ENCODE assay signal across 14 cellular contexts in genomic region chr19:16068696-16069259, GRCh38. TPM values are rescaled to one million over a fixed set of nuclear protein-coding genes. Genes with fewer than 3 reads are reported as not detected.
DNase-seq lines count a peak whose midpoint lies in the region; ATAC-seq and TF ChIP-seq lines count a peak whose summit lies in the region.
"Had no signal": no experiment of that assay in that cellular context is flagged by ENCODE, and none has a peak within 500 bp of the region (broad histone marks: within the 10 kb centered on the region; RNA-seq: fewer than 3 reads in every experiment).

No MANE protein-coding gene starts in this region.

- H3K9me3 ChIP-seq in mucosa of rectum (ENCODE audit: control insufficient read depth in 2 of 2, low read length in 2 of 2) (no peaks in the 10 kb centered on the region), upper lobe of right lung (no peaks in the 10 kb centered on the region), Caco-2 (no peaks in the 10 kb centered on the region)
- no peaks in the 10 kb centered on the region for H3K9me3 ChIP-seq in CD8-positive, alpha-beta T cell (ENCODE audit: low read length)
- H3K9me3 ChIP-seq: mucosa of descending colon had no signal

- no peak for TF ChIP-seq CTCF in coronary artery (IDR thresholded peaks at IDR 0.05)
- TF ChIP-seq CTCF in upper lobe of right lung (IDR thresholded peaks at IDR 0.05), result no peak
- no peak for TF ChIP-seq CTCF in CD8-positive, alpha-beta T cell (IDR thresholded peaks at IDR 0.05)
- TF ChIP-seq CTCF in Caco-2 (IDR thresholded peaks at IDR 0.05; ENCODE audit: insufficient read depth in 1 of 2, low read depth in 1 of 2, low read length in 1 of 2, severe bottlenecking in 1 of 2, unreplicated experiment in 1 of 2), result no peak

- no TSS peak for BruUV-seq in Caco-2 (replicated peaks; lab: Mats Ljungman, UMichigan)

- intact Hi-C loops in activated CD4-positive, alpha-beta memory T cell treated with anti-CD3 and anti-CD28 coated beads for 36 hours (cut with micrococcal nuclease), result no loop called here
- intact Hi-C loops in upper lobe of right lung (cut with DNase I), result no loop called here
- intact Hi-C loops in CD8-positive, alpha-beta T cell (cut with DNase I, micrococcal nuclease), result loop anchor here (1.0 to 5.0 kb wide), 2 partner anchors 25 to 114 kb away; no protein-coding TSS in a partner anchor
- intact Hi-C loops in Caco-2 (cut with micrococcal nuclease; ENCODE audit: unreplicated experiment), result no loop called here

- peak; percentile 12 for DNase-seq in activated CD4-positive, alpha-beta memory T cell treated with anti-CD3 and anti-CD28 coated beads for 36 hours
- DNase-seq in activated CD4-positive, alpha-beta memory T cell treated with anti-CD3 and anti-CD28 coated beads, Interleukin-2, amount 10 ng/mL, durations not matched to agents 7 days and 5 days, result no peak
- DNase-seq in coronary artery (ENCODE audit: low spot score) (no peak), upper lobe of right lung (no peak), Caco-2 (no peak)
- DNase-seq in CD8-positive, alpha-beta T cell, result no peak
- DNase-seq: NCI-H1417, NCI-H510A treated with DMSO at 0.1 percent for 48 hours, RPMI8226 had no signal

- H3K4me1 Mint-ChIP-seq in activated CD4-positive, alpha-beta memory T cell treated with anti-CD3 and anti-CD28 coated beads for 36 hours (ENCODE audit: low read depth), result peaks cover 30% of the 10 kb centered on the region
- H3K4me1 Mint-ChIP-seq in activated CD4-positive, alpha-beta memory T cell treated with anti-CD3 and anti-CD28 coated beads, Interleukin-2, amount 10 ng/mL, durations not matched to agents 7 days and 5 days, result peaks cover 37% of the 10 kb centered on the region
- peaks cover 23% of the 10 kb centered on the region for H3K4me1 Mint-ChIP-seq in CD8-positive, alpha-beta T cell (ENCODE audit: low read depth)
- H3K4me1 Mint-ChIP-seq in Caco-2 (ENCODE audit: low read depth, unreplicated experiment), result peaks cover 7% of the 10 kb centered on the region

- POLR2A ChIA-PET in activated CD4-positive, alpha-beta memory T cell treated with anti-CD3 and anti-CD28 coated beads for 36 hours (lab: Charles Lee), result no interaction called here
- POLR2A ChIA-PET in activated CD4-positive, alpha-beta memory T cell treated with anti-CD3 and anti-CD28 coated beads, Interleukin-2, amount 10 ng/mL, durations not matched to agents 7 days and 5 days (lab: Charles Lee), result no interaction called here
- POLR2A ChIA-PET in CD8-positive, alpha-beta T cell (lab: Charles Lee), result no interaction called here
- POLR2A ChIA-PET in Caco-2 (lab: Charles Lee), result no interaction called here

- peak overlapping the region; percentile 77 to 98 for H3K27ac ChIP-seq in coronary artery
- H3K27ac ChIP-seq in mucosa of rectum (ENCODE audit: low read depth in 2 of 2, low read length in 2 of 2), result peak overlapping the region; percentile 94 to 99
- peak overlapping the region; percentile 24 for H3K27ac ChIP-seq in upper lobe of right lung
- H3K27ac ChIP-seq in CD8-positive, alpha-beta T cell (ENCODE audit: low read depth, low read length), result no peak overlapping the region
- H3K27ac ChIP-seq: 22Rv1 had no signal

- no peaks in the 10 kb centered on the region for H3K36me3 Mint-ChIP-seq in activated CD4-positive, alpha-beta memory T cell treated with anti-CD3 and anti-CD28 coated beads for 36 hours
- no peaks in the 10 kb centered on the region for H3K36me3 Mint-ChIP-seq in activated CD4-positive, alpha-beta memory T cell treated with anti-CD3 and anti-CD28 coated beads, Interleukin-2, amount 10 ng/mL, durations not matched to agents 7 days and 5 days (ENCODE audit: low read depth)
- H3K36me3 Mint-ChIP-seq in CD8-positive, alpha-beta T cell, result no peaks in the 10 kb centered on the region
- no peaks in the 10 kb centered on the region for H3K36me3 Mint-ChIP-seq in Caco-2 (ENCODE audit: insufficient read depth, unreplicated experiment)

- peak overlapping the region; percentile 90 for H3K4me3 ChIP-seq in coronary artery
- peak overlapping the region; percentile 66 to 77 for H3K4me3 ChIP-seq in mucosa of rectum (ENCODE audit: low read length in 2 of 2)
- peak overlapping the region; percentile 50 for H3K4me3 ChIP-seq in upper lobe of right lung
- H3K4me3 ChIP-seq in CD8-positive, alpha-beta T cell (ENCODE audit: low read depth, low read length), result no peak overlapping the region
- H3K4me3 ChIP-seq in Caco-2 (ENCODE audit: low read depth, low read length), result no peak overlapping the region
- H3K4me3 ChIP-seq: mucosa of descending colon had no signal

- H3K4me1 ChIP-seq in mucosa of rectum (ENCODE audit: control insufficient read depth in 2 of 2, insufficient read depth in 2 of 2, low read length in 2 of 2), result peaks cover 36 to 49% of the 10 kb centered on the region in 2 donors
- H3K4me1 ChIP-seq in upper lobe of right lung, result peaks cover 38% of the 10 kb centered on the region
- peaks cover 48% of the 10 kb centered on the region for H3K4me1 ChIP-seq in CD8-positive, alpha-beta T cell (ENCODE audit: insufficient read depth, low read length)
- 0 out of 2 replicates have a peak, but pooled peaks cover 4% of the 10 kb centered on the region for H3K4me1 ChIP-seq in Caco-2

- H3K9ac ChIP-seq in mucosa of rectum (ENCODE audit: low read depth in 1 of 2, low read length in 2 of 2), result peak overlapping the region; percentile 35 to 79

- ATAC-seq in upper lobe of right lung, result no peak
- ATAC-seq in CD8-positive, alpha-beta T cell, result no peak
- no peak for ATAC-seq in HG03342 (IDR thresholded peaks at IDR 0.05; ENCODE audit: unreplicated experiment)
- ATAC-seq: activated T-helper 17 cell treated with anti-CD3 and anti-CD28 coated beads, Interleukin-2, amount 50 U/mL, for 72 hours; mucosa of descending colon had no signal

- H3K27ac Mint-ChIP-seq in activated CD4-positive, alpha-beta memory T cell treated with anti-CD3 and anti-CD28 coated beads for 36 hours, result no peak overlapping the region
- no peak overlapping the region for H3K27ac Mint-ChIP-seq in activated CD4-positive, alpha-beta memory T cell treated with anti-CD3 and anti-CD28 coated beads, Interleukin-2, amount 10 ng/mL, durations not matched to agents 7 days and 5 days
- no peak overlapping the region for H3K27ac Mint-ChIP-seq in CD8-positive, alpha-beta T cell
- no peak overlapping the region for H3K27ac Mint-ChIP-seq in Caco-2 (ENCODE audit: unreplicated experiment)
- H3K27ac Mint-ChIP-seq: activated T-helper 17 cell treated with anti-CD3 and anti-CD28 coated beads, Interleukin-2, amount 50 U/mL, for 72 hours had no signal

- no peaks in the 10 kb centered on the region for H3K27me3 ChIP-seq in mucosa of rectum (ENCODE audit: control insufficient read depth in 2 of 2, insufficient read depth in 2 of 2, low read length in 2 of 2)
- no peaks in the 10 kb centered on the region for H3K27me3 ChIP-seq in upper lobe of right lung
- no peaks in the 10 kb centered on the region for H3K27me3 ChIP-seq in CD8-positive, alpha-beta T cell (ENCODE audit: insufficient read depth, low read length)
- H3K27me3 ChIP-seq in Caco-2 (replicated peaks; ENCODE audit: control insufficient read depth, insufficient read depth, low read length), result no peaks in the 10 kb centered on the region

- H3K4me3 Mint-ChIP-seq in activated CD4-positive, alpha-beta memory T cell treated with anti-CD3 and anti-CD28 coated beads for 36 hours, result no peak overlapping the region
- H3K4me3 Mint-ChIP-seq in activated CD4-positive, alpha-beta memory T cell treated with anti-CD3 and anti-CD28 coated beads, Interleukin-2, amount 10 ng/mL, durations not matched to agents 7 days and 5 days, result no peak overlapping the region
- H3K4me3 Mint-ChIP-seq in CD8-positive, alpha-beta T cell, result no peak overlapping the region
- no peak overlapping the region for H3K4me3 Mint-ChIP-seq in Caco-2 (ENCODE audit: unreplicated experiment)
- H3K4me3 Mint-ChIP-seq: activated T-helper 17 cell treated with anti-CD3 and anti-CD28 coated beads, Interleukin-2, amount 50 U/mL, for 72 hours had no signal

- no peaks in the 10 kb centered on the region for H3K27me3 Mint-ChIP-seq in activated CD4-positive, alpha-beta memory T cell treated with anti-CD3 and anti-CD28 coated beads for 36 hours
- H3K27me3 Mint-ChIP-seq in activated CD4-positive, alpha-beta memory T cell treated with anti-CD3 and anti-CD28 coated beads, Interleukin-2, amount 10 ng/mL, durations not matched to agents 7 days and 5 days, result no peaks in the 10 kb centered on the region
- H3K27me3 Mint-ChIP-seq in CD8-positive, alpha-beta T cell (ENCODE audit: low read depth), result no peaks in the 10 kb centered on the region
- H3K27me3 Mint-ChIP-seq in Caco-2 (ENCODE audit: insufficient read depth, unreplicated experiment), result no peaks in the 10 kb centered on the region
- H3K27me3 Mint-ChIP-seq: activated T-helper 17 cell treated with anti-CD3 and anti-CD28 coated beads, Interleukin-2, amount 50 U/mL, for 72 hours had no signal

- H3K9me3 Mint-ChIP-seq in activated CD4-positive, alpha-beta memory T cell treated with anti-CD3 and anti-CD28 coated beads for 36 hours, result no peaks in the 10 kb centered on the region
- no peaks in the 10 kb centered on the region for H3K9me3 Mint-ChIP-seq in activated CD4-positive, alpha-beta memory T cell treated with anti-CD3 and anti-CD28 coated beads, Interleukin-2, amount 10 ng/mL, durations not matched to agents 7 days and 5 days
- H3K9me3 Mint-ChIP-seq in CD8-positive, alpha-beta T cell, result no peaks in the 10 kb centered on the region
- no peaks in the 10 kb centered on the region for H3K9me3 Mint-ChIP-seq in Caco-2 (ENCODE audit: unreplicated experiment)
- H3K9me3 Mint-ChIP-seq: activated T-helper 17 cell treated with anti-CD3 and anti-CD28 coated beads, Interleukin-2, amount 50 U/mL, for 72 hours had no signal

- CTCF ChIA-PET in activated CD4-positive, alpha-beta memory T cell treated with anti-CD3 and anti-CD28 coated beads for 36 hours (lab: Charles Lee), result no interaction called here
- CTCF ChIA-PET in activated CD4-positive, alpha-beta memory T cell treated with anti-CD3 and anti-CD28 coated beads, Interleukin-2, amount 10 ng/mL, durations not matched to agents 7 days and 5 days (lab: Charles Lee), result no interaction called here
- CTCF ChIA-PET in CD8-positive, alpha-beta T cell (lab: Charles Lee), result no interaction called here
- CTCF ChIA-PET in Caco-2 (lab: Charles Lee), result no interaction called here

- H3K36me3 ChIP-seq in mucosa of rectum (ENCODE audit: control insufficient read depth in 2 of 2, insufficient read depth in 2 of 2, low read length in 2 of 2) (no peaks in the 10 kb centered on the region), upper lobe of right lung (no peaks in the 10 kb centered on the region), Caco-2 (ENCODE audit: control insufficient read depth, insufficient read depth, low read length) (no peaks in the 10 kb centered on the region)
- no peaks in the 10 kb centered on the region for H3K36me3 ChIP-seq in CD8-positive, alpha-beta T cell (ENCODE audit: insufficient read depth, low read length)

RNA-seq across cellular contexts. Expression of gene TPM4, which starts 7.5 kb away (rescaled TPM):
- total RNA-seq in activated CD4-positive, alpha-beta memory T cell treated with anti-CD3 and anti-CD28 coated beads for 36 hours, result 100 to 1,000 TPM; 497 to 515 TPM
- 100 to 1,000 TPM; 592 to 611 TPM for total RNA-seq in activated CD4-positive, alpha-beta memory T cell treated with anti-CD3 and anti-CD28 coated beads, Interleukin-2, amount 10 ng/mL, durations not matched to agents 7 days and 5 days
- total RNA-seq in upper lobe of right lung, result 386 TPM
- total RNA-seq in CD8-positive, alpha-beta T cell, result 100 to 1,000 TPM; 187 to 199 TPM
- total RNA-seq in Caco-2 (2022), result 368 and 392 TPM in 2 replicates

RNA-seq across cellular contexts. Expression of gene RAB8A, which starts 42.9 kb away (rescaled TPM):
- 100 to 1,000 TPM; 146 to 154 TPM for total RNA-seq in activated CD4-positive, alpha-beta memory T cell treated with anti-CD3 and anti-CD28 coated beads for 36 hours
- 100 to 1,000 TPM; 141 to 147 TPM for total RNA-seq in activated CD4-positive, alpha-beta memory T cell treated with anti-CD3 and anti-CD28 coated beads, Interleukin-2, amount 10 ng/mL, durations not matched to agents 7 days and 5 days
- total RNA-seq in upper lobe of right lung (101 TPM), Caco-2 (2022) (108 and 129 TPM in 2 replicates)
- 10 to 100 TPM; 79.1 to 88.4 TPM for total RNA-seq in CD8-positive, alpha-beta T cell

Comparison
In these comparisons a context has a peak if more than half of its experiments do, and no peak if none do; other contexts are left out.
1. H3K4me3 ChIP-seq: peak in coronary artery (single experiment), mucosa of rectum (2 of 2) and upper lobe of right lung (single experiment); none in CD8-positive, alpha-beta T cell (single experiment) and Caco-2 (single experiment).
2. intact Hi-C loops: an anchor here in CD8-positive, alpha-beta T cell (1.0 to 5.0 kb wide); none called in activated CD4-positive, alpha-beta memory T cell treated with anti-CD3 and anti-CD28 coated beads for 36 hours, upper lobe of right lung and Caco-2.